Comparison of ENCODE assay signal across 21 cellular contexts in genomic region chr3:35042210-35042960, GRCh38.
DNase-seq lines count a peak whose midpoint lies in the region; ATAC-seq lines count a peak whose summit lies in the region.
"Had no signal": no experiment of that assay in that cellular context is flagged by ENCODE, and none has a peak within 500 bp of the region (broad histone marks: within the 10 kb centered on the region; RNA-seq: fewer than 3 reads in every experiment).

No MANE protein-coding gene starts in this region.

- H3K4me1 Mint-ChIP-seq in activated CD4-positive, alpha-beta T cell treated with anti-CD3 and anti-CD28 coated beads for 36 hours, result no peaks in the 10 kb centered on the region
- H3K4me1 Mint-ChIP-seq in T-helper 17 cell, result no peaks in the 10 kb centered on the region

- no peak overlapping the region for H3K27ac Mint-ChIP-seq in activated CD4-positive, alpha-beta T cell treated with anti-CD3 and anti-CD28 coated beads for 36 hours
- H3K27ac Mint-ChIP-seq in T-helper 17 cell, result no peak overlapping the region
- H3K27ac Mint-ChIP-seq: type B pancreatic cell had no signal

- no peaks in the 10 kb centered on the region for H3K27me3 Mint-ChIP-seq in activated CD4-positive, alpha-beta T cell treated with anti-CD3 and anti-CD28 coated beads for 36 hours
- H3K27me3 Mint-ChIP-seq in T-helper 17 cell, result no peaks in the 10 kb centered on the region
- H3K27me3 Mint-ChIP-seq: type B pancreatic cell had no signal

- DNase-seq in DMS153 treated with DMSO at 0.1 percent for 48 hours (lab: John Stamatoyannopoulos, UW; ENCODE audit: unreplicated experiment) (peak; percentile 50), NCI-H1105 (lab: John Stamatoyannopoulos, UW) (peak; percentile 76), SHP77 treated with DMSO at 0.1 percent for 48 hours (lab: John Stamatoyannopoulos, UW) (peak; percentile 13), mucosa of gallbladder (ENCODE audit: low spot score) (peak; percentile 36), T-helper 17 cell (no peak)
- no peak for DNase-seq in activated CD4-positive, alpha-beta T cell treated with anti-CD3 and anti-CD28 coated beads for 36 hours
- DNase-seq: activated CD4-positive, alpha-beta T cell treated with anti-CD3 and anti-CD28 coated beads, Interleukin-2, amount 50 U/mL, for 48 hours; activated naive CD4-positive, alpha-beta T cell treated with anti-CD3 and anti-CD28 coated beads, Interleukin-2, amount 50 U/mL, for 16 hours; amygdala; effector memory CD4-positive, alpha-beta T cell; islet precursor cell; Kasumi-1; NCI-H1048; NCI-H1930; NCI-H524 treated with DMSO at 0.1 percent for 48 hours; ovary; stimulated activated CD4-positive, alpha-beta T cell treated with anti-CD3 and anti-CD28 coated beads, Interleukin-2, amount 100 ng/mL, for 48 hours; T-helper 1 cell had no signal

- H3K9me3 Mint-ChIP-seq in activated CD4-positive, alpha-beta T cell treated with anti-CD3 and anti-CD28 coated beads for 36 hours (ENCODE audit: low read depth), result no peaks in the 10 kb centered on the region
- H3K9me3 Mint-ChIP-seq: type B pancreatic cell had no signal

- CTCF ChIA-PET in activated CD4-positive, alpha-beta T cell treated with anti-CD3 and anti-CD28 coated beads for 36 hours (lab: Charles Lee), result no interaction called here

- H3K36me3 Mint-ChIP-seq in activated CD4-positive, alpha-beta T cell treated with anti-CD3 and anti-CD28 coated beads for 36 hours (ENCODE audit: low read depth), result no peaks in the 10 kb centered on the region
- H3K36me3 Mint-ChIP-seq in T-helper 17 cell (ENCODE audit: low read depth), result no peaks in the 10 kb centered on the region
- H3K36me3 Mint-ChIP-seq: type B pancreatic cell had no signal

- no peak for ATAC-seq in activated CD4-positive, alpha-beta T cell treated with anti-CD3 and anti-CD28 coated beads for 36 hours
- no peak for ATAC-seq in T-helper 17 cell
- no peak for ATAC-seq in HG03342 (IDR thresholded peaks at IDR 0.05; ENCODE audit: unreplicated experiment)

- no peak overlapping the region for H3K4me3 Mint-ChIP-seq in activated CD4-positive, alpha-beta T cell treated with anti-CD3 and anti-CD28 coated beads for 36 hours
- H3K4me3 Mint-ChIP-seq in T-helper 17 cell, result no peak overlapping the region
- H3K4me3 Mint-ChIP-seq: type B pancreatic cell had no signal

- H3K9me3 ChIP-seq in T-helper 17 cell (ENCODE audit: control insufficient read depth, low read length, poor library complexity, severe bottlenecking), result peaks cover 2% of the 10 kb centered on the region
- H3K9me3 ChIP-seq: breast epithelium, ovary had no signal

- POLR2A ChIA-PET in activated CD4-positive, alpha-beta T cell treated with anti-CD3 and anti-CD28 coated beads for 36 hours (lab: Charles Lee), result no interaction called here

- intact Hi-C loops in activated CD4-positive, alpha-beta T cell treated with anti-CD3 and anti-CD28 coated beads for 36 hours (cut with DNase I, micrococcal nuclease), result no loop called here

Comparison
In these comparisons a context has a peak if more than half of its experiments do, and no peak if none do; other contexts are left out.
1. DNase-seq: peak in DMS153 treated with DMSO at 0.1 percent for 48 hours (single experiment), NCI-H1105 (single experiment), SHP77 treated with DMSO at 0.1 percent for 48 hours (single experiment) and mucosa of gallbladder (single experiment); none in activated CD4-positive, alpha-beta T cell treated with anti-CD3 and anti-CD28 coated beads for 36 hours (single experiment) and T-helper 17 cell (0 of 3).